In genomic region chr11:86292912-86293606, GRCh38 we compare ENCODE assay signal across 11 cellular contexts. TPM values are rescaled to one million over a fixed set of nuclear protein-coding genes. Genes with fewer than 3 reads are reported as not detected.
A peak's percentile ranks its signal among the peaks of the same experiment; 100 is the strongest.
DNase-seq lines count a peak whose midpoint lies in the region; ATAC-seq and TF ChIP-seq lines count a peak whose summit lies in the region.
"Had no signal": no experiment of that assay in that cellular context is flagged by ENCODE, and none has a peak within 500 bp of the region (broad histone marks: within the 10 kb centered on the region; RNA-seq: fewer than 3 reads in every experiment).

No MANE protein-coding gene starts in this region.

- POLR2A ChIA-PET in T-cell (lab: Charles Lee) = interaction anchor here in 1 of 2 donors (0.9 kb wide), 1 partner anchor 43 kb away, joined by 3 read pairs; no protein-coding TSS in a partner anchor

- peak overlapping the region; percentile 80 to 86 for H3K27ac Mint-ChIP-seq in T-cell

- in situ Hi-C loops in brain microvascular endothelial cell (cut with HindIII; ENCODE audit: low pct_ligation_motif_present, low sequenced_read_pairs) = no loop called here

- no peaks in the 10 kb centered on the region for H3K27me3 Mint-ChIP-seq in T-cell

- no peaks in the 10 kb centered on the region for H3K27me3 ChIP-seq in brain microvascular endothelial cell (replicated peaks)
- H3K27me3 ChIP-seq: Peyer's patch had no signal

- no peak for TF ChIP-seq CTCF in brain microvascular endothelial cell (IDR thresholded peaks at IDR 0.05; ENCODE audit: low read depth, low read length, missing control alignments)

- no peaks in the 10 kb centered on the region for H3K36me3 ChIP-seq in brain microvascular endothelial cell (replicated peaks)
- H3K36me3 ChIP-seq: Peyer's patch had no signal

- no peak overlapping the region for H3K4me3 ChIP-seq in brain microvascular endothelial cell (ENCODE audit: low read depth, low read length)
- H3K4me3 ChIP-seq: Peyer's patch had no signal

- CTCF ChIA-PET in T-cell (lab: Charles Lee) = interaction anchor here (0.6 to 2.5 kb wide), 8 partner anchors 8 to 532 kb away, joined by 3 to 17 read pairs (median 6); partner anchors contain the start of gene HIKESHI (in 1 of the 2)

- no peaks in the 10 kb centered on the region for H3K9me3 Mint-ChIP-seq in T-cell

- no peaks in the 10 kb centered on the region for H3K36me3 Mint-ChIP-seq in T-cell

- no peak for DNase-seq in activated CD4-positive, CD25-positive, alpha-beta regulatory T cell treated with anti-CD3 and anti-CD28 coated beads, Interleukin-2, amount 50 U/mL, for 72 hours
- DNase-seq in T-cell (no peak), brain microvascular endothelial cell (no peak), NCI-H2081 treated with DMSO at 0.1 percent for 48 hours (lab: John Stamatoyannopoulos, UW) (no peak), hypothalamus (lab: John Stamatoyannopoulos, UW) (no peak)
- DNase-seq in stimulated activated CD4-positive, alpha-beta T cell treated with anti-CD3 and anti-CD28 coated beads, Interleukin-4, amount 100 ng/mL, for 24 hours = peak; percentile 60
- DNase-seq: activated gamma-delta T cell, Peyer's patch had no signal

- no peak overlapping the region for H3K4me3 Mint-ChIP-seq in T-cell

- peaks cover 10 to 41% (median 24%) of the 10 kb centered on the region in 3 donors for H3K4me1 Mint-ChIP-seq in T-cell

- ATAC-seq in activated CD4-positive, CD25-positive, alpha-beta regulatory T cell treated with anti-CD3 and anti-CD28 coated beads, Interleukin-2, amount 50 U/mL, for 24 hours = peak; percentile 78 to 82
- ATAC-seq in HG02678 (IDR thresholded peaks at IDR 0.05; ENCODE audit: unreplicated experiment) = peak; percentile 59
- peak; percentile 61 to 84 (median 74) for ATAC-seq in T-cell (replicated peaks in 1 of 4)

- no peak overlapping the region for H3K27ac ChIP-seq in brain microvascular endothelial cell
- H3K27ac ChIP-seq: 22Rv1, Peyer's patch had no signal

RNA-seq across cellular contexts. Expression of gene HIKESHI, which starts 9.0 kb away (rescaled TPM):
- total RNA-seq in T-cell = 10 to 100 TPM; 20.6 to 32.1 (median 28.7) TPM

RNA-seq across cellular contexts. Expression of gene EED, which starts 48.5 kb away (rescaled TPM):
- 10 to 100 TPM; 31.6 to 37.6 (median 35.7) TPM for total RNA-seq in T-cell
